ENCODE assay signal across 8 cellular contexts in genomic region chr17:78665385-78665951, GRCh38.
DNase-seq lines count a peak whose midpoint lies in the region; ATAC-seq and TF ChIP-seq lines count a peak whose summit lies in the region.
"Had no signal": no experiment of that assay in that cellular context is flagged by ENCODE, and none has a peak within 500 bp of the region (broad histone marks: within the 10 kb centered on the region; RNA-seq: fewer than 3 reads in every experiment).

No MANE protein-coding gene starts in this region.

- no peak overlapping the region for H2BK120ac ChIP-seq in mesendoderm (ENCODE audit: low read depth, low read length)

- H3K23ac ChIP-seq in mesendoderm (ENCODE audit: low read length) = no peak overlapping the region

- 43% methylated on average over 15 of the region's 15 CpGs for WGBS in right cardiac atrium
- no CpG with 5 or more reads among the region's 15 CpGs for WGBS in mesendoderm (ENCODE audit: extremely low coverage, insufficient coverage, low lambda C conversion rate)

- H2BK15ac ChIP-seq in mesendoderm (replicated peaks; ENCODE audit: low read depth) = no peak overlapping the region

- H3K9ac ChIP-seq in DND-41 (ENCODE audit: low read depth, low read length) (no peak overlapping the region), mesendoderm (ENCODE audit: low read length) (no peak overlapping the region)

- H3K79me2 ChIP-seq in DND-41 (ENCODE audit: insufficient read depth, low read length) = no peaks in the 10 kb centered on the region
- H3K79me2 ChIP-seq in mesendoderm (ENCODE audit: control insufficient read depth, insufficient read depth, low read length) = no peaks in the 10 kb centered on the region

- H3K9me3 ChIP-seq in DND-41 (ENCODE audit: insufficient read depth, low read length, severe bottlenecking) (no peaks in the 10 kb centered on the region), right cardiac atrium (ENCODE audit: control insufficient read depth, low read length) (no peaks in the 10 kb centered on the region)

- intact Hi-C loops in right cardiac atrium (cut with DNase I) = no loop called here

- no peak overlapping the region for H2AFZ ChIP-seq in DND-41 (ENCODE audit: low read depth, low read length)

- no peak overlapping the region for H3K4ac ChIP-seq in mesendoderm (ENCODE audit: low read depth, low read length)

- H2BK5ac ChIP-seq in mesendoderm (ENCODE audit: low read length) = no peak overlapping the region

- H4K8ac ChIP-seq in mesendoderm (ENCODE audit: low read depth, low read length) = no peak overlapping the region

- DNase-seq in DND-41 (no peak), SW480 (ENCODE audit: low spot score) (peak; percentile 14), right cardiac atrium (peak in 1 of 3 donors; percentile 28), mesendoderm (no peak), NCI-H226 (no peak)
- DNase-seq: cortex of kidney had no signal

- H3K36me3 ChIP-seq in DND-41 (ENCODE audit: insufficient read depth, low read length) (no peaks in the 10 kb centered on the region), mesendoderm (ENCODE audit: control insufficient read depth, insufficient read depth, low read length) (no peaks in the 10 kb centered on the region)

- no peak overlapping the region for H4K5ac ChIP-seq in mesendoderm (ENCODE audit: low read length)

- H3K4me1 ChIP-seq in DND-41 (ENCODE audit: insufficient read depth, low read length) (peaks cover 5% of the 10 kb centered on the region; the same call in 1 of the 2 replicates), right cardiac atrium (ENCODE audit: control insufficient read depth, insufficient read depth, low read length) (peaks cover 12% of the 10 kb centered on the region), mesendoderm (ENCODE audit: control insufficient read depth, low read depth, low read length) (no peaks in the 10 kb centered on the region)

- H3K79me1 ChIP-seq in mesendoderm (ENCODE audit: low read length) = no peaks in the 10 kb centered on the region

- no peaks in the 10 kb centered on the region for H3K27me3 ChIP-seq in DND-41 (ENCODE audit: insufficient read depth, low read length, poor library complexity)
- H3K27me3 ChIP-seq in right cardiac atrium (ENCODE audit: control insufficient read depth, insufficient read depth) = no peaks in the 10 kb centered on the region
- H3K27me3 ChIP-seq in mesendoderm (ENCODE audit: insufficient read depth, low read length, poor library complexity) = no peaks in the 10 kb centered on the region

- H3K4me3 ChIP-seq in DND-41 (ENCODE audit: low read depth in 1 of 2, low read length in 2 of 2) = no peak overlapping the region
- H3K4me3 ChIP-seq in right cardiac atrium (ENCODE audit: low read length) = no peak overlapping the region
- no peak overlapping the region for H3K4me3 ChIP-seq in skin epidermis
- H3K4me3 ChIP-seq in mesendoderm (ENCODE audit: low read length) = no peak overlapping the region

- no peak overlapping the region for H2AK5ac ChIP-seq in mesendoderm (ENCODE audit: low read length)

- no peak for TF ChIP-seq CTCF in DND-41 (IDR thresholded peaks at IDR 0.05; ENCODE audit: borderline replicate concordance, extremely low read depth, low read length, poor library complexity, severe bottlenecking)

- H3K18ac ChIP-seq in mesendoderm (ENCODE audit: low read length) = no peak overlapping the region

- no peaks in the 10 kb centered on the region; the same call in 1 of the 2 replicates for H4K20me1 ChIP-seq in DND-41 (ENCODE audit: insufficient read depth, low read length)

- H3K27ac ChIP-seq in DND-41 (ENCODE audit: low read length) (no peak overlapping the region), right cardiac atrium (ENCODE audit: low read length) (peak overlapping the region; percentile 46), skin epidermis (peak overlapping the region in 14 of 21 experiments; percentile 6 to 75 (median 57)), mesendoderm (ENCODE audit: low read depth, low read length) (no peak overlapping the region)

- no peak overlapping the region for H3K56ac ChIP-seq in mesendoderm (ENCODE audit: low read length)

- ATAC-seq in DND-41 (ENCODE audit: insufficient read depth, low read depth) (peak; percentile 48), right cardiac atrium (peak in 1 of 2 donors; percentile 30), HG03196 (IDR thresholded peaks at IDR 0.05; ENCODE audit: unreplicated experiment) (no peak)

- H3K4me2 ChIP-seq in DND-41 (ENCODE audit: insufficient read depth, low read length) (no peak overlapping the region), mesendoderm (ENCODE audit: low read length) (no peak overlapping the region)

Comparison
In these comparisons a context has a peak if more than half of its experiments do, and no peak if none do; other contexts are left out.
1. H3K27ac ChIP-seq: peak in right cardiac atrium (single experiment) and skin epidermis (14 of 21); none in DND-41 (single experiment) and mesendoderm (single experiment).